Comparison of ENCODE assay signal across 13 cellular contexts in genomic region chr2:232891621-232892071, GRCh38. TPM values are rescaled to one million over a fixed set of nuclear protein-coding genes. Genes with fewer than 3 reads are reported as not detected.
DNase-seq lines count a peak whose midpoint lies in the region; ATAC-seq and TF ChIP-seq lines count a peak whose summit lies in the region.
"Had no signal": no experiment of that assay in that cellular context is flagged by ENCODE, and none has a peak within 500 bp of the region (broad histone marks: within the 10 kb centered on the region; RNA-seq: fewer than 3 reads in every experiment).

No MANE protein-coding gene starts in this region.

- peak; percentile 13 to 17 for DNase-seq in activated T-cell treated with anti-CD3 and anti-CD28 coated beads, Interleukin-2, amount 50 U/mL, for 48 hours
- DNase-seq in activated T-cell treated with anti-CD3 and anti-CD28 coated beads, Interleukin-2, amount 50 U/mL, for 24 hours: no peak
- peak; percentile 32 for DNase-seq in brain microvascular endothelial cell
- peak; percentile 35 for DNase-seq in islet precursor cell
- DNase-seq in type B pancreatic cell (ENCODE audit: extremely low spot score, unreplicated experiment): peak; percentile 42
- DNase-seq in NCI-H1436 treated with DMSO at 0.1 percent for 48 hours (lab: John Stamatoyannopoulos, UW): no peak
- no peak for DNase-seq in stimulated activated CD4-positive, alpha-beta T cell treated with anti-CD3 and anti-CD28 coated beads, Interleukin-2, amount 100 ng/mL, for 24 hours
- DNase-seq in activated CD4-positive, alpha-beta T cell treated with anti-CD3 and anti-CD28 coated beads for 36 hours: no peak
- DNase-seq: activated CD4-positive, alpha-beta T cell treated with anti-CD3 and anti-CD28 coated beads for 48 hours; activated naive CD4-positive, alpha-beta T cell treated with Interleukin-2 at 50 U/mL for 16 hours; GOT3; NCI-H2171 had no signal

- POLR2A ChIA-PET in activated CD4-positive, alpha-beta T cell treated with anti-CD3 and anti-CD28 coated beads for 36 hours (lab: Charles Lee): no interaction called here

- no peak overlapping the region for H3K27ac Mint-ChIP-seq in activated T-cell treated with anti-CD3 and anti-CD28 coated beads, Interleukin-2, amount 50 U/mL, for 24 hours
- no peak overlapping the region for H3K27ac Mint-ChIP-seq in type B pancreatic cell
- no peak overlapping the region for H3K27ac Mint-ChIP-seq in activated CD4-positive, alpha-beta T cell treated with anti-CD3 and anti-CD28 coated beads for 36 hours
- H3K27ac Mint-ChIP-seq: IgD-negative memory B cell had no signal

- no peak overlapping the region for H3K4me3 Mint-ChIP-seq in activated T-cell treated with anti-CD3 and anti-CD28 coated beads, Interleukin-2, amount 50 U/mL, for 24 hours
- H3K4me3 Mint-ChIP-seq in type B pancreatic cell: no peak overlapping the region
- H3K4me3 Mint-ChIP-seq in activated CD4-positive, alpha-beta T cell treated with anti-CD3 and anti-CD28 coated beads for 36 hours: no peak overlapping the region

- H3K36me3 ChIP-seq in brain microvascular endothelial cell (replicated peaks): no peaks in the 10 kb centered on the region

- in situ Hi-C loops in brain microvascular endothelial cell (cut with HindIII; ENCODE audit: low pct_ligation_motif_present, low sequenced_read_pairs): no loop called here

- H3K4me3 ChIP-seq in brain microvascular endothelial cell (ENCODE audit: low read depth, low read length): no peak overlapping the region

- H3K27me3 Mint-ChIP-seq in activated T-cell treated with anti-CD3 and anti-CD28 coated beads, Interleukin-2, amount 50 U/mL, for 24 hours: peaks cover 30% of the 10 kb centered on the region
- H3K27me3 Mint-ChIP-seq in type B pancreatic cell: no peaks in the 10 kb centered on the region
- H3K27me3 Mint-ChIP-seq in activated CD4-positive, alpha-beta T cell treated with anti-CD3 and anti-CD28 coated beads for 36 hours: peaks cover 11% of the 10 kb centered on the region

- H3K4me1 Mint-ChIP-seq in activated T-cell treated with anti-CD3 and anti-CD28 coated beads, Interleukin-2, amount 50 U/mL, for 24 hours (ENCODE audit: low read depth): peaks cover 9% of the 10 kb centered on the region
- H3K4me1 Mint-ChIP-seq in type B pancreatic cell (ENCODE audit: unreplicated experiment): peaks cover 11% of the 10 kb centered on the region
- H3K4me1 Mint-ChIP-seq in activated CD4-positive, alpha-beta T cell treated with anti-CD3 and anti-CD28 coated beads for 36 hours: peaks cover 5% of the 10 kb centered on the region

- H3K27me3 ChIP-seq in brain microvascular endothelial cell (replicated peaks): no peaks in the 10 kb centered on the region

- CTCF ChIA-PET in activated CD4-positive, alpha-beta T cell treated with anti-CD3 and anti-CD28 coated beads for 36 hours (lab: Charles Lee): no interaction called here

- H3K36me3 Mint-ChIP-seq in activated T-cell treated with anti-CD3 and anti-CD28 coated beads, Interleukin-2, amount 50 U/mL, for 24 hours (ENCODE audit: low read depth): no peaks in the 10 kb centered on the region
- H3K36me3 Mint-ChIP-seq in type B pancreatic cell: no peaks in the 10 kb centered on the region
- no peaks in the 10 kb centered on the region for H3K36me3 Mint-ChIP-seq in activated CD4-positive, alpha-beta T cell treated with anti-CD3 and anti-CD28 coated beads for 36 hours (ENCODE audit: low read depth)
- H3K36me3 Mint-ChIP-seq: IgD-negative memory B cell had no signal

- intact Hi-C loops in activated CD4-positive, alpha-beta T cell treated with anti-CD3 and anti-CD28 coated beads for 36 hours (cut with DNase I, micrococcal nuclease): no loop called here

- no peak for ATAC-seq in activated CD4-positive, alpha-beta T cell treated with anti-CD3 and anti-CD28 coated beads for 36 hours

- no peak overlapping the region for H3K27ac ChIP-seq in brain microvascular endothelial cell

- no peaks in the 10 kb centered on the region for H3K9me3 Mint-ChIP-seq in activated T-cell treated with anti-CD3 and anti-CD28 coated beads, Interleukin-2, amount 50 U/mL, for 24 hours
- no peaks in the 10 kb centered on the region for H3K9me3 Mint-ChIP-seq in type B pancreatic cell
- no peaks in the 10 kb centered on the region for H3K9me3 Mint-ChIP-seq in activated CD4-positive, alpha-beta T cell treated with anti-CD3 and anti-CD28 coated beads for 36 hours (ENCODE audit: low read depth)
- H3K9me3 Mint-ChIP-seq: IgD-negative memory B cell had no signal

- no peak for TF ChIP-seq CTCF in brain microvascular endothelial cell (IDR thresholded peaks at IDR 0.05; ENCODE audit: low read depth, low read length, missing control alignments)
- TF ChIP-seq CTCF in type B pancreatic cell (conservative IDR thresholded peaks at IDR 0.05): no peak

RNA-seq across cellular contexts. Expression of gene SNORC, which starts 21.6 kb away (rescaled TPM):
- total RNA-seq in type B pancreatic cell (ENCODE audit: low replicate concordance): 7.1 and 28.9 TPM in 2 replicates
- 1 to 10 TPM in 1 of 2 experiments, under 1 TPM in 1; 0.87 to 2.1 TPM for total RNA-seq in activated CD4-positive, alpha-beta T cell treated with anti-CD3 and anti-CD28 coated beads for 36 hours

Comparison
In these comparisons a context has a peak if more than half of its experiments do, and no peak if none do; other contexts are left out.
1. DNase-seq: peak in activated T-cell treated with anti-CD3 and anti-CD28 coated beads, Interleukin-2, amount 50 U/mL, for 48 hours (2 of 2), brain microvascular endothelial cell (single experiment), islet precursor cell (single experiment) and type B pancreatic cell (single experiment); none in activated T-cell treated with anti-CD3 and anti-CD28 coated beads, Interleukin-2, amount 50 U/mL, for 24 hours (single experiment), NCI-H1436 treated with DMSO at 0.1 percent for 48 hours (single experiment), stimulated activated CD4-positive, alpha-beta T cell treated with anti-CD3 and anti-CD28 coated beads, Interleukin-2, amount 100 ng/mL, for 24 hours (0 of 2) and activated CD4-positive, alpha-beta T cell treated with anti-CD3 and anti-CD28 coated beads for 36 hours (single experiment).